1 cellular context compared by ENCODE assay signal in the genomic region with DNA sequence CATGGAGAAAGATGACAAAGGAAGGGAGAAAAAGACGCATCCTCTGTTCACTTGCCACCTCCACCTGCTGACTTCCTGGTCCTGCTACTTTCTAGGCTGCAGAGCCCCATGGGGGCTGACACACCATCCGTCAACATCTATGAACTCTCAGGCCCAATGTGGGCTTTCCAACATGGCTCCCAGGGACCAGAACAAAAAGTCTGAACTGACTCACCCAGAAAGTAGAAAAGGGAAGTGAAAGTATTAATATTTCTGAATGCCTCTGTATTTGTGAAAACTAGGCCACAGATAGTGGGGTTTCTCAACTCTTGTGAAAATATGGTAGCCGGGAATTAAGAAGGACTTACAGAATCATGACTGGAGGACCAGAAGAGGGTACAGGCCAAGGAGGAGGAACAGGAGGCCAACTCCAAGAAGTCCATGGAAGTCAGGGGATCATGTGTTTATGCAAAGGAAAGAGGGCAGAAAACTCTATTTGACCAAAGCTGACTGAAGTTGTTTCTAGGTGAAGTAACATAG.
TF ChIP-seq lines count a peak whose summit lies in the region.

No MANE protein-coding gene starts in this region.

TF ChIP-seq in GM12878, 131 proteins besides CTCF, POLR2A, EP300 and RAD21 (continued from another document and continues in another):
- TF ChIP-seq, protein P1, sequence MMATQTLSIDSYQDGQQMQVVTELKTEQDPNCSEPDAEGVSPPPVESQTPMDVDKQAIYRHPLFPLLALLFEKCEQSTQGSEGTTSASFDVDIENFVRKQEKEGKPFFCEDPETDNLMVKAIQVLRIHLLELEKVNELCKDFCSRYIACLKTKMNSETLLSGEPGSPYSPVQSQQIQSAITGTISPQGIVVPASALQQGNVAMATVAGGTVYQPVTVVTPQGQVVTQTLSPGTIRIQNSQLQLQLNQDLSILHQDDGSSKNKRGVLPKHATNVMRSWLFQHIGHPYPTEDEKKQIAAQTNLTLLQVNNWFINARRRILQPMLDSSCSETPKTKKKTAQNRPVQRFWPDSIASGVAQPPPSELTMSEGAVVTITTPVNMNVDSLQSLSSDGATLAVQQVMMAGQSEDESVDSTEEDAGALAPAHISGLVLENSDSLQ (IDR thresholded peaks at IDR 0.05) = peak; percentile 91
- TF ChIP-seq ZNF24 (IDR thresholded peaks at IDR 0.05) = peak; percentile 89
- peak; percentile 98 for TF ChIP-seq ATF2 (IDR thresholded peaks at IDR 0.05; ENCODE audit: low read length)
- TF ChIP-seq POU2F2 (IDR thresholded peaks at IDR 0.05; ENCODE audit: borderline replicate concordance, low read depth, low read length) = peak; percentile 93
- TF ChIP-seq ETV6 (conservative IDR thresholded peaks at IDR 0.05 in 1 of 2, IDR thresholded peaks at IDR 0.05 in 1 of 2; ENCODE audit: borderline replicate concordance in 1 of 2, low read depth in 1 of 2) = peak in 1 of 2 experiments; percentile 91; a peak in 2 of 4 replicates
- TF ChIP-seq ZBTB33 (IDR thresholded peaks at IDR 0.05) = no peak
- no peak for TF ChIP-seq STAT3 (IDR thresholded peaks at IDR 0.05; ENCODE audit: low read depth, low read length)
- no peak for TF ChIP-seq ZZZ3 (IDR thresholded peaks at IDR 0.05; ENCODE audit: control insufficient read depth, insufficient read length, low read depth)
- peak; percentile 94 for TF ChIP-seq JUND (IDR thresholded peaks at IDR 0.05; ENCODE audit: low read depth, low read length)
- peak; percentile 88 for TF ChIP-seq ZBED1 (IDR thresholded peaks at IDR 0.05; ENCODE audit: borderline replicate concordance)
- peak; percentile 56; the same call in 1 of the 2 replicates for TF ChIP-seq RAD51 (IDR thresholded peaks at IDR 0.05)
- peak; percentile 88 for TF ChIP-seq NBN (IDR thresholded peaks at IDR 0.05)
- no peak; the same call in 1 of the 2 replicates for TF ChIP-seq ZNF207 (IDR thresholded peaks at IDR 0.05; ENCODE audit: borderline replicate concordance)
- peak; percentile 96 for TF ChIP-seq MEF2B (IDR thresholded peaks at IDR 0.05; ENCODE audit: partially characterized antibody, poor library complexity, severe bottlenecking)
- no peak for TF ChIP-seq MYC (IDR thresholded peaks at IDR 0.05; ENCODE audit: insufficient read depth, insufficient read length, insufficient replicate concordance, low read length, severe bottlenecking)
- TF ChIP-seq TCF12 (IDR thresholded peaks at IDR 0.05; ENCODE audit: low read depth, low read length) = peak; percentile 80
- TF ChIP-seq IRF5 (IDR thresholded peaks at IDR 0.05; ENCODE audit: borderline replicate concordance) = no peak
- TF ChIP-seq ZNF217 (IDR thresholded peaks at IDR 0.05) = peak; percentile 93
- peak; percentile 89 for TF ChIP-seq BMI1 (IDR thresholded peaks at IDR 0.05; ENCODE audit: borderline replicate concordance)
- no peak for TF ChIP-seq USF2 (IDR thresholded peaks at IDR 0.05; ENCODE audit: borderline replicate concordance, low read depth, low read length)
- 0 out of 2 replicates have a peak, but pooled peaks have one; percentile 70 for TF ChIP-seq WRNIP1 (IDR thresholded peaks at IDR 0.05; ENCODE audit: borderline replicate concordance, low read depth, low read length)
- no peak; the same call in 1 of the 2 replicates for TF ChIP-seq TCF3 (IDR thresholded peaks at IDR 0.05; ENCODE audit: borderline replicate concordance, insufficient read depth, low read depth, low read length)
- TF ChIP-seq RELA (IDR thresholded peaks at IDR 0.05; ENCODE audit: borderline replicate concordance, partially characterized antibody) = peak; percentile 58
- TF ChIP-seq RB1 (IDR thresholded peaks at IDR 0.05; ENCODE audit: borderline replicate concordance) = peak; percentile 31; the same call in 1 of the 2 replicates
- no peak for TF ChIP-seq ZSCAN29 (IDR thresholded peaks at IDR 0.05)
- TF ChIP-seq IRF4 (IDR thresholded peaks at IDR 0.05; ENCODE audit: low read depth, low read length) = peak; percentile 99
- peak; percentile 12; the same call in 1 of the 2 replicates for TF ChIP-seq SMC3 (IDR thresholded peaks at IDR 0.05; ENCODE audit: borderline replicate concordance, low read length)
- TF ChIP-seq KAT2A (conservative IDR thresholded peaks at IDR 0.05; ENCODE audit: control insufficient read depth, low read depth, low read length) = no peak
- peak; percentile 94 for TF ChIP-seq FOXM1 (IDR thresholded peaks at IDR 0.05; ENCODE audit: low read depth, low read length)
- TF ChIP-seq GATAD2B (conservative IDR thresholded peaks at IDR 0.05; ENCODE audit: low read depth) = peak; percentile 92
- TF ChIP-seq SP1 (IDR thresholded peaks at IDR 0.05; ENCODE audit: low read depth, low read length) = peak; percentile 69
- TF ChIP-seq NFYA (IDR thresholded peaks at IDR 0.05; ENCODE audit: borderline replicate concordance, low read depth, low read length) = no peak
- TF ChIP-seq SRF (IDR thresholded peaks at IDR 0.05; ENCODE audit: low read depth in 2 of 2, low read length in 2 of 2) = peak in 1 of 2 experiments; percentile 72; a peak in 1 of 4 replicates
- TF ChIP-seq ATF7 (IDR thresholded peaks at IDR 0.05; ENCODE audit: low read depth) = peak; percentile 90
- TF ChIP-seq, protein P2, sequence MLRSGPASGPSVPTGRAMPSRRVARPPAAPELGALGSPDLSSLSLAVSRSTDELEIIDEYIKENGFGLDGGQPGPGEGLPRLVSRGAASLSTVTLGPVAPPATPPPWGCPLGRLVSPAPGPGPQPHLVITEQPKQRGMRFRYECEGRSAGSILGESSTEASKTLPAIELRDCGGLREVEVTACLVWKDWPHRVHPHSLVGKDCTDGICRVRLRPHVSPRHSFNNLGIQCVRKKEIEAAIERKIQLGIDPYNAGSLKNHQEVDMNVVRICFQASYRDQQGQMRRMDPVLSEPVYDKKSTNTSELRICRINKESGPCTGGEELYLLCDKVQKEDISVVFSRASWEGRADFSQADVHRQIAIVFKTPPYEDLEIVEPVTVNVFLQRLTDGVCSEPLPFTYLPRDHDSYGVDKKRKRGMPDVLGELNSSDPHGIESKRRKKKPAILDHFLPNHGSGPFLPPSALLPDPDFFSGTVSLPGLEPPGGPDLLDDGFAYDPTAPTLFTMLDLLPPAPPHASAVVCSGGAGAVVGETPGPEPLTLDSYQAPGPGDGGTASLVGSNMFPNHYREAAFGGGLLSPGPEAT (IDR thresholded peaks at IDR 0.05; ENCODE audit: low read depth) = peak; percentile 98
- peak; percentile 97 for TF ChIP-seq NFIC (IDR thresholded peaks at IDR 0.05; ENCODE audit: low read depth, low read length)
- TF ChIP-seq, protein P3, sequence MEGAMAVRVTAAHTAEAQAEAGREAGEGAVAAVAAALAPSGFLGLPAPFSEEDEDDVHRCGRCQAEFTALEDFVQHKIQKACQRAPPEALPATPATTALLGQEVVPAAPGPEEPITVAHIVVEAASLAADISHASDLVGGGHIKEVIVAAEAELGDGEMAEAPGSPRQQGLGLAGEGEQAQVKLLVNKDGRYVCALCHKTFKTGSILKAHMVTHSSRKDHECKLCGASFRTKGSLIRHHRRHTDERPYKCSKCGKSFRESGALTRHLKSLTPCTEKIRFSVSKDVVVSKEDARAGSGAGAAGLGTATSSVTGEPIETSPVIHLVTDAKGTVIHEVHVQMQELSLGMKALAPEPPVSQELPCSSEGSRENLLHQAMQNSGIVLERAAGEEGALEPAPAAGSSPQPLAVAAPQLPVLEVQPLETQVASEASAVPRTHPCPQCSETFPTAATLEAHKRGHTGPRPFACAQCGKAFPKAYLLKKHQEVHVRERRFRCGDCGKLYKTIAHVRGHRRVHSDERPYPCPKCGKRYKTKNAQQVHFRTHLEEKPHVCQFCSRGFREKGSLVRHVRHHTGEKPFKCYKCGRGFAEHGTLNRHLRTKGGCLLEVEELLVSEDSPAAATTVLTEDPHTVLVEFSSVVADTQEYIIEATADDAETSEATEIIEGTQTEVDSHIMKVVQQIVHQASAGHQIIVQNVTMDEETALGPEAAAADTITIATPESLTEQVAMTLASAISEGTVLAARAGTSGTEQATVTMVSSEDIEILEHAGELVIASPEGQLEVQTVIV (IDR thresholded peaks at IDR 0.05; ENCODE audit: borderline replicate concordance, partially characterized antibody) = peak; percentile 70
- TF ChIP-seq HDGF (IDR thresholded peaks at IDR 0.05) = no peak
- TF ChIP-seq CBFB (IDR thresholded peaks at IDR 0.05; ENCODE audit: low read depth) = peak; percentile 87
- TF ChIP-seq, protein P4, sequence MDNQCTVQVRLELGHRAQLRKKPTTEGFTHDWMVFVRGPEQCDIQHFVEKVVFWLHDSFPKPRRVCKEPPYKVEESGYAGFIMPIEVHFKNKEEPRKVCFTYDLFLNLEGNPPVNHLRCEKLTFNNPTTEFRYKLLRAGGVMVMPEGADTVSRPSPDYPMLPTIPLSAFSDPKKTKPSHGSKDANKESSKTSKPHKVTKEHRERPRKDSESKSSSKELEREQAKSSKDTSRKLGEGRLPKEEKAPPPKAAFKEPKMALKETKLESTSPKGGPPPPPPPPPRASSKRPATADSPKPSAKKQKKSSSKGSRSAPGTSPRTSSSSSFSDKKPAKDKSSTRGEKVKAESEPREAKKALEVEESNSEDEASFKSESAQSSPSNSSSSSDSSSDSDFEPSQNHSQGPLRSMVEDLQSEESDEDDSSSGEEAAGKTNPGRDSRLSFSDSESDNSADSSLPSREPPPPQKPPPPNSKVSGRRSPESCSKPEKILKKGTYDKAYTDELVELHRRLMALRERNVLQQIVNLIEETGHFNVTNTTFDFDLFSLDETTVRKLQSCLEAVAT (IDR thresholded peaks at IDR 0.05) = no peak; the same call in 1 of the 2 replicates
- no peak for TF ChIP-seq FOXK2 (IDR thresholded peaks at IDR 0.05)
- TF ChIP-seq MTA2 (IDR thresholded peaks at IDR 0.05; ENCODE audit: low read depth) = peak; percentile 97
- peak; percentile 29; the same call in 1 of the 2 replicates for TF ChIP-seq ZBTB40 (IDR thresholded peaks at IDR 0.05; ENCODE audit: borderline replicate concordance)
- peak; percentile 91 for TF ChIP-seq RUNX3 (IDR thresholded peaks at IDR 0.05; ENCODE audit: low read length)
